Comparison of ENCODE assay signal across 22 cellular contexts in genomic region chr1:163706915-163707314, GRCh38.
"Had no signal": no experiment of that assay in that cellular context is flagged by ENCODE, and none has a peak within 500 bp of the region (broad histone marks: within the 10 kb centered on the region; RNA-seq: fewer than 3 reads in every experiment).

No MANE protein-coding gene starts in this region.

- ATAC-seq: activated T-cell treated with anti-CD3 and anti-CD28 coated beads, Interleukin-2, amount 50 U/mL, for 72 hours; foreskin keratinocyte; left lobe of liver; lower lobe of right lung; naive thymus-derived CD4-positive, alpha-beta T cell; right lobe of liver; stimulated activated effector memory CD8-positive, alpha-beta T cell treated with anti-CD3 and anti-CD28 coated beads, Interleukin-12 subunit alpha, Interleukin-12 subunit beta, amount 100 ng/mL, for 72 hours; stimulated activated naive CD8-positive, alpha-beta T cell treated with anti-CD3 and anti-CD28 coated beads, Interleukin-15, amount 100 ng/mL, for 72 hours had no signal

- H3K27ac ChIP-seq: foreskin keratinocyte, hepatocyte, lower lobe of right lung, right lobe of liver, tibial nerve had no signal

- DNase-seq: activated CD4-positive, alpha-beta memory T cell treated with anti-CD3 and anti-CD28 coated beads for 36 hours; activated CD4-positive, alpha-beta T cell treated with anti-CD3 and anti-CD28 coated beads for 48 hours; activated CD4-positive, CD25-positive, alpha-beta regulatory T cell; activated effector memory CD4-positive, alpha-beta T cell treated with Interleukin-2 at 50 U/mL for 16 hours; activated naive CD4-positive, alpha-beta T cell treated with anti-CD3 and anti-CD28 coated beads, Interleukin-2, amount 10 ng/mL, durations not matched to agents 7 days and 5 days; activated T-cell treated with anti-CD3 and anti-CD28 coated beads, Interleukin-2, amount 50 U/mL, for 72 hours; amygdala; cortex of kidney; foreskin keratinocyte; glutamatergic neuron; immature natural killer cell; lower lobe of right lung; naive thymus-derived CD4-positive, alpha-beta T cell; posterior cingulate gyrus; right lobe of liver; small intestine; stimulated activated CD4-positive, alpha-beta T cell treated with anti-CD3 and anti-CD28 coated beads, Interleukin-2, amount 100 ng/mL, for 24 hours; stimulated activated naive CD8-positive, alpha-beta T cell treated with anti-CD3 and anti-CD28 coated beads, Interleukin-15, amount 100 ng/mL, for 72 hours had no signal
